In genomic region chr14:51732494-51733080, GRCh38 we compare ENCODE assay signal across 23 cellular contexts.
DNase-seq lines count a peak whose midpoint lies in the region; ATAC-seq and TF ChIP-seq lines count a peak whose summit lies in the region.
"Had no signal": no experiment of that assay in that cellular context is flagged by ENCODE, and none has a peak within 500 bp of the region (broad histone marks: within the 10 kb centered on the region; RNA-seq: fewer than 3 reads in every experiment).

No MANE protein-coding gene starts in this region.

- H3K27me3 ChIP-seq in SK-N-SH (ENCODE audit: insufficient read depth) (no peaks in the 10 kb centered on the region), Panc1 (ENCODE audit: control insufficient read depth, insufficient read depth, low read length) (no peaks in the 10 kb centered on the region)
- H3K27me3 ChIP-seq: Peyer's patch had no signal

- peaks cover 23% of the 10 kb centered on the region for H4K20me1 ChIP-seq in SK-N-SH (ENCODE audit: insufficient read depth)

- no peaks in the 10 kb centered on the region; a peak in 1 of 4 replicates for H3K4me1 ChIP-seq in SK-N-SH (ENCODE audit: control insufficient read depth in 1 of 2, insufficient read depth in 2 of 2, low read depth in 1 of 2, low read length in 1 of 2)
- no peaks in the 10 kb centered on the region for H3K4me1 ChIP-seq in Panc1 (ENCODE audit: control insufficient read depth, insufficient read depth, low read length)
- H3K4me1 ChIP-seq: Peyer's patch had no signal

- ATAC-seq in SK-N-SH treated with all-trans-retinoic acid at 6 μM for 48 hours (peak; percentile 29), Panc1 (peak; percentile 71), GM18505 (IDR thresholded peaks at IDR 0.05; ENCODE audit: unreplicated experiment) (no peak)
- ATAC-seq: HCT116 had no signal

- H2AFZ ChIP-seq in SK-N-SH (ENCODE audit: low read depth), result no peak overlapping the region

- peaks cover 79% of the 10 kb centered on the region for H3F3A ChIP-seq in SK-N-SH (replicated peaks; ENCODE audit: insufficient read depth)

- H3K9me2 ChIP-seq in SK-N-SH, result no peaks in the 10 kb centered on the region

- in situ Hi-C loops in Panc1 (cut with HindIII; ENCODE audit: low pct_unique_long_range_greater_than_20kb, low sequenced_read_pairs), result no loop called here

- no peak for TF ChIP-seq RAD21 in SK-N-SH (IDR thresholded peaks at IDR 0.05; ENCODE audit: low read length)

- TF ChIP-seq POLR2A in GM18505 (IDR thresholded peaks at IDR 0.05; ENCODE audit: borderline replicate concordance, extremely low read depth, insufficient read depth, insufficient read length), result no peak

- CTCF ChIA-PET in SK-N-SH (lab: Yijun Ruan, JAX), result interaction anchor here (0.6 to 2.2 kb wide), 4 partner anchors 44 to 457 kb away, joined by 3 to 6 read pairs (median 4); no protein-coding TSS in a partner anchor
- CTCF ChIA-PET in Panc1 (lab: Charles Lee), result no interaction called here

- no peaks in the 10 kb centered on the region; the same call in 1 of the 2 replicates for H3K79me2 ChIP-seq in SK-N-SH (ENCODE audit: insufficient read depth)

- intact Hi-C loops in Panc1 (cut with micrococcal nuclease; ENCODE audit: unreplicated experiment), result no loop called here

- H3K4me2 ChIP-seq in SK-N-SH, result no peak overlapping the region

- DNase-seq in SK-N-SH, result no peak
- no peak for DNase-seq in Panc1 (ENCODE audit: low read depth, low spot score)
- peak; percentile 16 for DNase-seq in fibroblast of the aortic adventitia (ENCODE audit: low read depth)
- DNase-seq in middle frontal gyrus (ENCODE audit: extremely low spot score, low spot score), result no peak
- no peak for DNase-seq in A172 (ENCODE audit: low spot score)
- DNase-seq in GF-D8 (lab: John Stamatoyannopoulos, UW), result no peak
- DNase-seq: ACHN; CD4-positive, CD25-positive, alpha-beta regulatory T cell; Karpas-422; NCI-H1092 treated with DMSO at 0.1 percent for 48 hours; NCI-H1436; NCI-H187; NCI-H2081 treated with DMSO at 0.1 percent for 48 hours; NCI-H2171; NCI-H226; NCI-H510A; Peyer's patch; SIG-M5 had no signal

- H3K36me3 ChIP-seq in SK-N-SH (replicated peaks in 1 of 2; ENCODE audit: control insufficient read depth in 1 of 2, insufficient read depth in 2 of 2, low read length in 1 of 2) (peaks cover 35 to 36% of the 10 kb centered on the region in 2 experiments), Panc1 (ENCODE audit: control insufficient read depth, insufficient read depth, low read length) (peaks cover 4% of the 10 kb centered on the region)

- no peak overlapping the region for H3K9ac ChIP-seq in SK-N-SH

- BruUV-seq in Panc1 (replicated peaks; lab: Mats Ljungman, UMichigan), result no TSS peak

- POLR2A ChIA-PET in SK-N-SH (lab: Yijun Ruan, JAX) (no interaction called here), Panc1 (lab: Charles Lee) (no interaction called here)

- H3K4me3 ChIP-seq in SK-N-SH (ENCODE audit: low read depth in 2 of 2, low read length in 1 of 2), result no peak overlapping the region
- no peak overlapping the region for H3K4me3 ChIP-seq in Panc1 (ENCODE audit: low read depth in 2 of 2, low read length in 2 of 2)
- no peak overlapping the region for H3K4me3 ChIP-seq in fibroblast of the aortic adventitia (ENCODE audit: low read depth, low read length)
- H3K4me3 ChIP-seq: Peyer's patch, SK-N-MC had no signal

- no peak overlapping the region; a peak in 1 of 4 replicates for H3K27ac ChIP-seq in SK-N-SH (ENCODE audit: low read depth in 2 of 2, low read length in 1 of 2)
- H3K27ac ChIP-seq in Panc1 (ENCODE audit: low read length), result no peak overlapping the region
- H3K27ac ChIP-seq: 22Rv1, Peyer's patch, SK-N-MC had no signal

- TF ChIP-seq EP300 in SK-N-SH (IDR thresholded peaks at IDR 0.05; ENCODE audit: borderline replicate concordance in 1 of 2, low read depth in 1 of 2, low read length in 1 of 2), result no peak

- WGBS in SK-N-SH (ENCODE audit: low lambda C conversion rate), result 86% methylated on average over 4 of the region's 4 CpGs

- TF ChIP-seq CTCF in SK-N-SH (IDR thresholded peaks at IDR 0.05) (no peak), Panc1 (IDR thresholded peaks at IDR 0.05) (no peak), fibroblast of the aortic adventitia (IDR thresholded peaks at IDR 0.05; ENCODE audit: insufficient read depth, low read length) (no peak)

- no peaks in the 10 kb centered on the region for H3K9me3 ChIP-seq in SK-N-SH
- no peaks in the 10 kb centered on the region for H3K9me3 ChIP-seq in Panc1 (ENCODE audit: control insufficient read depth, insufficient read depth, low read depth, low read length)
- H3K9me3 ChIP-seq: Peyer's patch had no signal

TF ChIP-seq in SK-N-SH treated with all-trans-retinoic acid at 6 μM for 48 hours, 23 proteins besides CTCF, POLR2A, EP300 and RAD21:
- no peak for TF ChIP-seq TCF4 (CRISPR knock-in tag; IDR thresholded peaks at IDR 0.05; ENCODE audit: borderline replicate concordance)
- TF ChIP-seq PATZ1 (CRISPR knock-in tag; IDR thresholded peaks at IDR 0.05; ENCODE audit: borderline replicate concordance), result peak; percentile 43; the same call in 1 of the 2 replicates

TF ChIP-seq in SK-N-SH, 30 proteins besides CTCF, POLR2A, EP300 and RAD21:
- TF ChIP-seq FOXM1 (IDR thresholded peaks at IDR 0.05; ENCODE audit: low read depth) (no peak), MEF2A (IDR thresholded peaks at IDR 0.05; ENCODE audit: borderline replicate concordance, low read depth) (no peak), ZBTB33 (IDR thresholded peaks at IDR 0.05; ENCODE audit: borderline replicate concordance, low read depth) (no peak), YY1 (IDR thresholded peaks at IDR 0.05; ENCODE audit: low read depth) (no peak), GATA2 (CRISPR knock-in tag; IDR thresholded peaks at IDR 0.05) (no peak), MXI1 (IDR thresholded peaks at IDR 0.05; ENCODE audit: low read depth, low read length) (no peak), USF1 (IDR thresholded peaks at IDR 0.05; ENCODE audit: borderline replicate concordance, low read depth) (no peak), PBX3 (IDR thresholded peaks at IDR 0.05) (no peak), TAF1 (IDR thresholded peaks at IDR 0.05; ENCODE audit: borderline replicate concordance, low read depth, low read length) (no peak), IRF3 (IDR thresholded peaks at IDR 0.05; ENCODE audit: low read depth, low read length) (no peak)
